1 cellular context compared by ENCODE assay signal in genomic region chr15:100602064-100602821, GRCh38.
TF ChIP-seq lines count a peak whose summit lies in the region.

Gene ASB7, plus strand, starts transcription at chr15:100602589. Its CDS starts 9,628 bp downstream, at chr15:100612217.
Gene LINS1, minus strand, starts transcription at chr15:100602184. Its CDS starts 21,342 bp downstream, at chr15:100580842.

TF ChIP-seq in K562, 482 proteins besides CTCF, POLR2A, EP300 and RAD21 (continued from another document and continues in another):
- TF ChIP-seq ZBTB9 (CRISPR knock-in tag; IDR thresholded peaks at IDR 0.05) (peak; percentile 23; the same call in 1 of the 2 replicates), TAF7 (tag; IDR thresholded peaks at IDR 0.05) (no peak), STAT5B (CRISPR knock-in tag; IDR thresholded peaks at IDR 0.05) (no peak), ZKSCAN1 (IDR thresholded peaks at IDR 0.05; ENCODE audit: low read depth, low read length) (0 out of 2 replicates have a peak, but pooled peaks have one; percentile 33), ZNF134 (CRISPR knock-in tag; conservative IDR thresholded peaks at IDR 0.05) (no peak), NFE2L1 (tag; IDR thresholded peaks at IDR 0.05; ENCODE audit: borderline replicate concordance, low read depth) (no peak), PATZ1 (CRISPR knock-in tag; IDR thresholded peaks at IDR 0.05; ENCODE audit: borderline replicate concordance) (no peak), ZNF740 (CRISPR knock-in tag; IDR thresholded peaks at IDR 0.05) (peak; percentile 99), ZNF740 (tag; IDR thresholded peaks at IDR 0.05) (peak in 1 of 2 experiments; percentile 95; a peak in 2 of 4 replicates), HBP1 (CRISPR knock-in tag; IDR thresholded peaks at IDR 0.05) (no peak), ZC3H4 (CRISPR knock-in tag; IDR thresholded peaks at IDR 0.05; ENCODE audit: borderline replicate concordance) (no peak), KDM4B (IDR thresholded peaks at IDR 0.05; ENCODE audit: borderline replicate concordance in 2 of 2, low read depth in 1 of 2) (peak in 1 of 2 experiments; percentile 72; a peak in 1 of 4 replicates), SIN3B (IDR thresholded peaks at IDR 0.05; ENCODE audit: low read depth) (peak; percentile 84), NFATC3 (IDR thresholded peaks at IDR 0.05) (no peak), KAT2B (IDR thresholded peaks at IDR 0.05; ENCODE audit: low read depth, low read length) (no peak), ZNF165 (CRISPR knock-in tag; IDR thresholded peaks at IDR 0.05; ENCODE audit: borderline replicate concordance) (no peak), FOS (IDR thresholded peaks at IDR 0.05; ENCODE audit: extremely low read depth, insufficient read length) (peak; percentile 40), CEBPB (tag; IDR thresholded peaks at IDR 0.05) (no peak), POLR3A (IDR thresholded peaks at IDR 0.05; ENCODE audit: borderline replicate concordance, extremely low read depth, insufficient read depth, insufficient read length) (no peak), FOXJ2 (tag; IDR thresholded peaks at IDR 0.05) (peak; percentile 75), RUNX1 (IDR thresholded peaks at IDR 0.05; ENCODE audit: low read depth) (no peak), GATAD2A (IDR thresholded peaks at IDR 0.05) (no peak), DLX4 (CRISPR knock-in tag; IDR thresholded peaks at IDR 0.05) (no peak), CTCFL (IDR thresholded peaks at IDR 0.05; ENCODE audit: borderline replicate concordance, insufficient read depth, low read depth, low read length, poor library complexity, severe bottlenecking) (no peak), PHF20 (IDR thresholded peaks at IDR 0.05; ENCODE audit: partially characterized antibody) (peak; percentile 58), MYBL2 (IDR thresholded peaks at IDR 0.05; ENCODE audit: low read depth) (no peak), MYBL2 (CRISPR knock-in tag; IDR thresholded peaks at IDR 0.05; ENCODE audit: borderline replicate concordance) (no peak), ELF1 (tag; IDR thresholded peaks at IDR 0.05) (peak; percentile 61; the same call in 1 of the 2 replicates), CEBPZ (IDR thresholded peaks at IDR 0.05; ENCODE audit: borderline replicate concordance, low read depth, low read length) (no peak), SMARCC2 (IDR thresholded peaks at IDR 0.05; ENCODE audit: low read depth) (no peak; the same call in 1 of the 2 replicates), SMAD1 (IDR thresholded peaks at IDR 0.05; ENCODE audit: low read depth, low read length, partially characterized antibody) (peak; percentile 13), ZNF224 (CRISPR knock-in tag; IDR thresholded peaks at IDR 0.05) (no peak), NR1H2 (CRISPR knock-in tag; IDR thresholded peaks at IDR 0.05) (no peak), STAT6 (CRISPR knock-in tag; IDR thresholded peaks at IDR 0.05) (no peak), FIP1L1 (IDR thresholded peaks at IDR 0.05; ENCODE audit: low read depth, low read length, poor library complexity, severe bottlenecking) (no peak), ILF3 (IDR thresholded peaks at IDR 0.05; ENCODE audit: borderline replicate concordance) (no peak), CREB3L1 (IDR thresholded peaks at IDR 0.05; ENCODE audit: borderline replicate concordance, low read depth) (peak; percentile 47; the same call in 1 of the 2 replicates), USF2 (CRISPR knock-in tag; IDR thresholded peaks at IDR 0.05) (no peak), ZNF778 (CRISPR knock-in tag; IDR thresholded peaks at IDR 0.05) (no peak), NRF1 (conservative IDR thresholded peaks at IDR 0.05 in 1 of 2, IDR thresholded peaks at IDR 0.05 in 1 of 2) (peak; percentile 98 to 99), ZNF655 (CRISPR knock-in tag; IDR thresholded peaks at IDR 0.05) (no peak), USF1 (CRISPR knock-in tag; IDR thresholded peaks at IDR 0.05) (peak; percentile 11; the same call in 1 of the 2 replicates)
